ENCODE assay signal across 8 cellular contexts in the genomic region with DNA sequence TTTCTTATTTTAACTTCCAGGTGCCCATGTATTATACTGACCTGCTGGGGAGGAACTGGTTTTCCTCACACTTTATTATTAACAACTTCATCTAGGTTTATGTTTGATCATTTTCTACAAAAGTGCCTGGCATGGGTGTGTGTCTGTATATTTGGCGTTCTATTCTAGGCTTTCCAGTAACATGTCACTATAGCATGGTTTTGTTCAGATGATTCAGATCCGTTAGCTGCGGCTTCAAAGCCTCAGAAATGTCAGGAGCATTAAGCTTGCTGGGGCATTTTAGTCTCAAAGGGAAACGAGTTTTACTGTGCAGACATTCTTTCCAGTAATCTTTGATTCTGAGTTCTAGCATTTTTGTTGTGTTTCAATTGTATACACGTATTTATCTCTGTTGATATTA. TPM values are rescaled to one million over a fixed set of nuclear protein-coding genes. Genes with fewer than 3 reads are reported as not detected.
DNase-seq lines count a peak whose midpoint lies in the region; ATAC-seq and TF ChIP-seq lines count a peak whose summit lies in the region.

No MANE protein-coding gene starts in this region.

- no peak overlapping the region; the same call in 1 of the 2 replicates for H3K27ac ChIP-seq in HL-60 (replicated peaks)
- peak overlapping the region; percentile 86 to 91 for H3K27ac ChIP-seq in ascending aorta
- H3K27ac ChIP-seq in breast epithelium, result peak overlapping the region in 1 of 2 donors; percentile 75

- TF ChIP-seq POLR2A in breast epithelium (IDR thresholded peaks at IDR 0.05), result no peak

- H3K36me3 ChIP-seq in ascending aorta, result no peaks in the 10 kb centered on the region
- H3K36me3 ChIP-seq in breast epithelium, result no peaks in the 10 kb centered on the region

- H3K9me3 ChIP-seq in ascending aorta (no peaks in the 10 kb centered on the region), breast epithelium (no peaks in the 10 kb centered on the region)

- H3K27me3 ChIP-seq in HL-60 (ENCODE audit: insufficient read depth, poor library complexity, severe bottlenecking) (no peaks in the 10 kb centered on the region), ascending aorta (no peaks in the 10 kb centered on the region), breast epithelium (no peaks in the 10 kb centered on the region)

- intact Hi-C loops in ascending aorta (cut with DNase I), result loop anchor here (2.0 to 5.0 kb wide), 4 partner anchors 31 to 558 kb away; partner anchors contain the start of genes BNIP3 and PWWP2B
- intact Hi-C loops in posterior cingulate gyrus (cut with DNase I), result loop anchor here (5.0 to 10.0 kb wide), 2 partner anchors 83 to 145 kb away; partner anchors contain the start of gene PWWP2B
- intact Hi-C loops in breast epithelium (cut with DNase I; ENCODE audit: low total_unique reads), result no loop called here

- ATAC-seq in GM21390 (IDR thresholded peaks at IDR 0.05; ENCODE audit: unreplicated experiment) (no peak), GM21360 (IDR thresholded peaks at IDR 0.05; ENCODE audit: unreplicated experiment) (no peak)

- H3K4me3 ChIP-seq in HL-60 (replicated peaks; ENCODE audit: insufficient read depth, low read length), result peak overlapping the region; percentile 63
- H3K4me3 ChIP-seq in ascending aorta, result peak overlapping the region; percentile 81 to 89
- peak overlapping the region in 1 of 3 donors; percentile 18 for H3K4me3 ChIP-seq in breast epithelium

- peak; percentile 70 for DNase-seq in AG08396 (ENCODE audit: low spot score)
- no peak for DNase-seq in HL-60 (ENCODE audit: low read depth in 1 of 2, low spot score in 1 of 2)
- DNase-seq in ascending aorta (ENCODE audit: low spot score in 2 of 2), result no peak
- peak; percentile 50 for DNase-seq in myocyte (ENCODE audit: low read depth)
- DNase-seq in posterior cingulate gyrus, result no peak
- no peak for DNase-seq in breast epithelium (ENCODE audit: low spot score in 2 of 2)

- peaks cover 5 to 49% of the 10 kb centered on the region in 2 donors for H3K4me1 ChIP-seq in ascending aorta
- peaks cover 6 to 22% of the 10 kb centered on the region in 2 donors for H3K4me1 ChIP-seq in breast epithelium

- TF ChIP-seq CTCF in HL-60 (IDR thresholded peaks at IDR 0.05; ENCODE audit: insufficient read depth, low read length), result no peak
- no peak for TF ChIP-seq CTCF in ascending aorta (IDR thresholded peaks at IDR 0.05)
- no peak for TF ChIP-seq CTCF in breast epithelium (IDR thresholded peaks at IDR 0.05)

RNA-seq across cellular contexts. Expression of gene INPP5A, which starts 2.3 kb away (rescaled TPM):
- 81.2 TPM for total RNA-seq in ascending aorta
- 15.8 and 48.6 TPM in 2 replicates for total RNA-seq in myocyte
- polyA plus RNA-seq in myocyte (2012), result 11.0 TPM
- total RNA-seq in breast epithelium, result 10 to 100 TPM; 26.6 to 50.6 (median 38.7) TPM

Comparison
In these comparisons a context has a peak if more than half of its experiments do, and no peak if none do; other contexts are left out.
1. DNase-seq: peak in AG08396 (single experiment) and myocyte (single experiment); none in HL-60 (0 of 2), ascending aorta (0 of 2), posterior cingulate gyrus (0 of 10) and breast epithelium (0 of 2).